In the genomic region with DNA sequence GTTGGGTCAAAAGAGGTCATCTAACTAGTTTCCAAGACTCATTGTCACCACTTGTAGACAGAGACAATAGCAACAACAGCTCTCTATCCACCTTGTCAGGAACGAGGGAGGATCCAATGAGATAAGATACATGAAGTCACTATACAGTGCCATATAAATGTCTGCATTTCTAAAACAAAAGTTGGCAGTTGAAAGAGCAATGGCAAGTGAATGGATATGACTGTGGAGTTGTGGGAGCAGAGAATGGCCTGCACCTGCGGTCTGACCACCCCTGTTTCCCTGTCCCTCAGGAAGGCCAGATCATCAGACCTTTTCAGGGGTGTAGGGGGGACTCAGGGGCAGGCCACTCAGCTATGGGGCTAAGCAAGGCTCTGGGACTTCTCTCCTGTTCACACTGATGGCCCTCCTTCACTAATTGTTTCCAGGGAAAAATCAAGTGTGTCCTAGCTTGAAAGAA, we compare ENCODE assay signal across 1 cellular context.
TF ChIP-seq lines count a peak whose summit lies in the region.

No MANE protein-coding gene starts in this region.

TF ChIP-seq in A549, 52 proteins besides CTCF, POLR2A, EP300 and RAD21:
- no peak for TF ChIP-seq KDM5A (IDR thresholded peaks at IDR 0.05)
- no peak for TF ChIP-seq KDM1A (IDR thresholded peaks at IDR 0.05; ENCODE audit: low read depth)
- no peak for TF ChIP-seq GATA3 (IDR thresholded peaks at IDR 0.05; ENCODE audit: borderline replicate concordance)
- TF ChIP-seq, protein P1, sequence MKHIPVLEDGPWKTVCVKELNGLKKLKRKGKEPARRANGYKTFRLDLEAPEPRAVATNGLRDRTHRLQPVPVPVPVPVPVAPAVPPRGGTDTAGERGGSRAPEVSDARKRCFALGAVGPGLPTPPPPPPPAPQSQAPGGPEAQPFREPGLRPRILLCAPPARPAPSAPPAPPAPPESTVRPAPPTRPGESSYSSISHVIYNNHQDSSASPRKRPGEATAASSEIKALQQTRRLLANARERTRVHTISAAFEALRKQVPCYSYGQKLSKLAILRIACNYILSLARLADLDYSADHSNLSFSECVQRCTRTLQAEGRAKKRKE (CRISPR knock-in tag; IDR thresholded peaks at IDR 0.05; ENCODE audit: low read depth) = no peak
- TF ChIP-seq HOXB13 (CRISPR knock-in tag; IDR thresholded peaks at IDR 0.05; ENCODE audit: low read depth) = no peak
